8 cellular contexts compared by ENCODE assay signal in genomic region chr20:36305602-36306556, GRCh38. TPM values are rescaled to one million over a fixed set of nuclear protein-coding genes. Genes with fewer than 3 reads are reported as not detected.
DNase-seq lines count a peak whose midpoint lies in the region; ATAC-seq, FAIRE-seq and TF ChIP-seq lines count a peak whose summit lies in the region.

TSS of gene DLGAP4 (plus strand) at chr20:36306339. CDS start at chr20:36431718, 125,379 bp downstream.

- TF ChIP-seq CTCF in activated CD8-positive, alpha-beta T cell treated with anti-CD3 and anti-CD28 coated beads for 36 hours (IDR thresholded peaks at IDR 0.05): no peak
- TF ChIP-seq CTCF in D721Med (IDR thresholded peaks at IDR 0.05; ENCODE audit: insufficient read depth, missing control alignments): no peak

- H3K9me3 Mint-ChIP-seq in activated CD8-positive, alpha-beta T cell treated with anti-CD3 and anti-CD28 coated beads for 36 hours: no peaks in the 10 kb centered on the region

- DNase-seq in HEK293T (ENCODE audit: extremely low spot score) (peak; percentile 48), left ventricle myocardium superior (no peak), sciatic nerve (ENCODE audit: low spot score) (no peak), D721Med (ENCODE audit: insufficient read length, low spot score) (no peak), NCI-H510A (lab: John Stamatoyannopoulos, UW) (no peak), iPS-NIHi7 (ENCODE audit: extremely low spot score) (no peak), NCI-H345 (lab: John Stamatoyannopoulos, UW) (no peak)
- DNase-seq in activated CD8-positive, alpha-beta T cell treated with anti-CD3 and anti-CD28 coated beads for 36 hours: peak; percentile 13

- H3K4me1 Mint-ChIP-seq in activated CD8-positive, alpha-beta T cell treated with anti-CD3 and anti-CD28 coated beads for 36 hours (ENCODE audit: low read depth): no peaks in the 10 kb centered on the region

- intact Hi-C loops in activated CD8-positive, alpha-beta T cell treated with anti-CD3 and anti-CD28 coated beads for 36 hours (cut with micrococcal nuclease): no loop called here
- intact Hi-C loops in left ventricle myocardium superior (cut with micrococcal nuclease) (no loop called here), sciatic nerve (cut with DNase I) (no loop called here)

- peak; percentile 42 for ATAC-seq in activated CD8-positive, alpha-beta T cell treated with anti-CD3 and anti-CD28 coated beads for 36 hours
- ATAC-seq in left ventricle myocardium superior (no peak), sciatic nerve (no peak)

- POLR2A ChIA-PET in HEK293T (lab: Yijun Ruan, JAX): no interaction called here
- POLR2A ChIA-PET in activated CD8-positive, alpha-beta T cell treated with anti-CD3 and anti-CD28 coated beads for 36 hours (lab: Charles Lee): interaction anchor here (0.7 kb wide), 1 partner anchor 32 kb away, joined by 3 read pairs; no protein-coding TSS in a partner anchor

- FAIRE-seq in D721Med (lab: Jason Lieb, UNC): no peak

- H3K4me3 Mint-ChIP-seq in activated CD8-positive, alpha-beta T cell treated with anti-CD3 and anti-CD28 coated beads for 36 hours: peak within 1 kb of the TSS; percentile 53

- H3K27me3 Mint-ChIP-seq in activated CD8-positive, alpha-beta T cell treated with anti-CD3 and anti-CD28 coated beads for 36 hours: peaks cover 64% of the 10 kb centered on the region

- no peak within 1 kb of the TSS for H3K27ac Mint-ChIP-seq in activated CD8-positive, alpha-beta T cell treated with anti-CD3 and anti-CD28 coated beads for 36 hours

- CTCF ChIA-PET in HEK293T (lab: Yijun Ruan, JAX): no interaction called here
- CTCF ChIA-PET in activated CD8-positive, alpha-beta T cell treated with anti-CD3 and anti-CD28 coated beads for 36 hours (lab: Charles Lee): no interaction called here

- H3K36me3 Mint-ChIP-seq in activated CD8-positive, alpha-beta T cell treated with anti-CD3 and anti-CD28 coated beads for 36 hours (ENCODE audit: low read depth): no peaks in the 10 kb centered on the region

TF ChIP-seq in HEK293T, 16 proteins besides CTCF, POLR2A, EP300 and RAD21:
- TF ChIP-seq LEF1 (IDR thresholded peaks at IDR 0.05; ENCODE audit: borderline replicate concordance) (no peak), PKNOX1 (IDR thresholded peaks at IDR 0.05) (no peak), FOXA1 (IDR thresholded peaks at IDR 0.05) (no peak), FOXM1 (IDR thresholded peaks at IDR 0.05; ENCODE audit: borderline replicate concordance) (no peak), TARDBP (IDR thresholded peaks at IDR 0.05) (no peak), ZNF384 (IDR thresholded peaks at IDR 0.05) (no peak), CTBP1 (IDR thresholded peaks at IDR 0.05; ENCODE audit: borderline replicate concordance) (no peak), HDGF (IDR thresholded peaks at IDR 0.05; ENCODE audit: borderline replicate concordance) (no peak), NFRKB (IDR thresholded peaks at IDR 0.05) (no peak), ARNT (IDR thresholded peaks at IDR 0.05) (no peak), FOXK2 (IDR thresholded peaks at IDR 0.05) (no peak)

RNA-seq across cellular contexts. Expression of gene DLGAP4, which starts in this region (rescaled TPM):
- 10 to 100 TPM; 11.5 to 13.1 TPM for total RNA-seq in activated CD8-positive, alpha-beta T cell treated with anti-CD3 and anti-CD28 coated beads for 36 hours
- total RNA-seq in left ventricle myocardium superior (38.1 TPM), sciatic nerve (113 TPM)

Comparison
In these comparisons a context has a peak if more than half of its experiments do, and no peak if none do; other contexts are left out.
1. DNase-seq: peak in HEK293T (single experiment) and activated CD8-positive, alpha-beta T cell treated with anti-CD3 and anti-CD28 coated beads for 36 hours (single experiment); none in left ventricle myocardium superior (single experiment), sciatic nerve (single experiment), D721Med (single experiment), NCI-H510A (single experiment), iPS-NIHi7 (single experiment) and NCI-H345 (single experiment).